ENCODE assay signal across 8 cellular contexts in the genomic region with DNA sequence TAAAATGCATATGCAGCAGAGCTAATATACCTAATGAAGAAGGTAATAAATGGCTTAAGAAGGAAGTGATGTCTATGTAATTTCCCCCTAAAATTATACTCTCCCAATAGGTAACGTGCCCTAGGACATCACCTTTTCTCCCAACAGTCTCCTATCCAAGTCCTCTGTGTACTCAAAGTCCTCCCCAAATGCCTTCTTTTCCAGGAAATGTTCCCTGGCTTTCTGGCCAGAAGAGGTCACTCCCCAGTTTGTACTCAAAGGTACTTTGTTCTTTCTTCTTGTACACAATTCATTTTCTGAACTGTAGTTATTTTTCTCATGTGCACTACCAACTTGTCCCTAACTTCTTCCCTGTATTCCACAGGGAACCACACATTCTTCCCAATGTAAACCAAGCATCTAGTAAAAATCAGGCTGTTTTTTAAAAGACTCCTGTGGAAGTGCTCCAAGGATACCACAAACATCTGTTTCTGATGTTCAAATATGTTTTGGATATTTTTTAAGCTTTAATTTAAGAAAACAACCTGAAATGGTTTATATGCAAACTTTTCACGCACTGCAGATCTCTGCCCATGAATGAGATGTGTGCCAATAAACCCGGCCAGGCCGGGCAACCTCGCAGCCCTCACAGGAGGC.
DNase-seq lines count a peak whose midpoint lies in the region; ATAC-seq and TF ChIP-seq lines count a peak whose summit lies in the region.

No MANE protein-coding gene starts in this region.

- peak overlapping the region; percentile 56 to 71 for H3K4me3 Mint-ChIP-seq in effector memory CD8-positive, alpha-beta T cell
- H3K4me3 Mint-ChIP-seq in natural killer cell treated with Interleukin-12 subunit alpha and Interleukin-12 subunit beta and Interleukin-15 and Interleukin-18, amount 100 ng/mL, for 72 hours: peak overlapping the region; percentile 73

- peak overlapping the region; percentile 79 for H3K27ac ChIP-seq in PC-9

- intact Hi-C loops in PC-9 (cut with micrococcal nuclease; ENCODE audit: unreplicated experiment): no loop called here

- H3K27ac Mint-ChIP-seq in effector memory CD8-positive, alpha-beta T cell: peak overlapping the region; percentile 82 to 94
- H3K27ac Mint-ChIP-seq in natural killer cell treated with Interleukin-12 subunit alpha and Interleukin-12 subunit beta and Interleukin-15 and Interleukin-18, amount 100 ng/mL, for 72 hours: peak overlapping the region; percentile 81 to 88

- peaks cover 55 to 62% of the 10 kb centered on the region in 2 donors for H3K4me1 Mint-ChIP-seq in effector memory CD8-positive, alpha-beta T cell (ENCODE audit: low read depth in 2 of 2)
- peaks cover 49 to 56% of the 10 kb centered on the region in 2 donors for H3K4me1 Mint-ChIP-seq in natural killer cell treated with Interleukin-12 subunit alpha and Interleukin-12 subunit beta and Interleukin-15 and Interleukin-18, amount 100 ng/mL, for 72 hours (ENCODE audit: low read depth in 2 of 2)

- peaks cover 86% of the 10 kb centered on the region for H3K36me3 Mint-ChIP-seq in effector memory CD8-positive, alpha-beta T cell (ENCODE audit: insufficient read depth)
- no peaks in the 10 kb centered on the region for H3K36me3 Mint-ChIP-seq in natural killer cell treated with Interleukin-12 subunit alpha and Interleukin-12 subunit beta and Interleukin-15 and Interleukin-18, amount 100 ng/mL, for 72 hours

- no peaks in the 10 kb centered on the region for H3K9me3 ChIP-seq in PC-9 (ENCODE audit: insufficient read depth, low read depth)

- no peak overlapping the region for H2AFZ ChIP-seq in PC-9

- POLR2A ChIA-PET in PC-9 (lab: Charles Lee; ENCODE audit: unreplicated experiment): interaction anchor here (0.7 to 1.0 kb wide), 2 partner anchors 83 to 93 kb away, joined by 3 to 5 read pairs; no protein-coding TSS in a partner anchor

- H3K79me2 ChIP-seq in PC-9 (ENCODE audit: low read depth): peaks cover 93% of the 10 kb centered on the region

- no TSS peak for BruUV-seq in PC-9 (replicated peaks; lab: Mats Ljungman, UMichigan)

- no peaks in the 10 kb centered on the region for H3K27me3 Mint-ChIP-seq in effector memory CD8-positive, alpha-beta T cell
- H3K27me3 Mint-ChIP-seq in natural killer cell treated with Interleukin-12 subunit alpha and Interleukin-12 subunit beta and Interleukin-15 and Interleukin-18, amount 100 ng/mL, for 72 hours: no peaks in the 10 kb centered on the region

- H3K27me3 ChIP-seq in PC-9 (ENCODE audit: insufficient read depth, low read depth): no peaks in the 10 kb centered on the region

- DNase-seq in AG09319 (ENCODE audit: extremely low read depth, low read depth) (no peak), PC-9 (no peak), NCI-H2171 treated with DMSO at 0.1 percent for 48 hours (lab: John Stamatoyannopoulos, UW) (no peak), DMS 273 (lab: John Stamatoyannopoulos, UW; ENCODE audit: unreplicated experiment) (no peak)
- no peak for DNase-seq in effector memory CD8-positive, alpha-beta T cell
- DNase-seq in natural killer cell treated with Interleukin-12 subunit alpha and Interleukin-12 subunit beta and Interleukin-15 and Interleukin-18, amount 100 ng/mL, for 72 hours (ENCODE audit: low spot score): no peak

- peaks cover 67% of the 10 kb centered on the region for H3K4me1 ChIP-seq in PC-9 (replicated peaks; ENCODE audit: insufficient read depth)

- H4K20me1 ChIP-seq in PC-9 (ENCODE audit: insufficient read depth): peaks cover 44% of the 10 kb centered on the region

- H3K4me3 ChIP-seq in PC-9: peak overlapping the region; percentile 13; the same call in 1 of the 2 replicates

- no peak for ATAC-seq in effector memory CD8-positive, alpha-beta T cell (replicated peaks)
- ATAC-seq in natural killer cell treated with Interleukin-12 subunit alpha and Interleukin-12 subunit beta and Interleukin-15 and Interleukin-18, amount 100 ng/mL, for 72 hours: no peak
- ATAC-seq in HG02970 (IDR thresholded peaks at IDR 0.05; ENCODE audit: low FRiP score, unreplicated experiment) (no peak), GM21786 (IDR thresholded peaks at IDR 0.05; ENCODE audit: unreplicated experiment) (no peak)

- H3K4me2 ChIP-seq in PC-9: peak overlapping the region; percentile 61

- CTCF ChIA-PET in PC-9 (lab: Charles Lee): interaction anchor here (0.7 to 1.5 kb wide), 4 partner anchors 14 to 110 kb away, joined by 3 to 8 read pairs (median 4); no protein-coding TSS in a partner anchor

- peaks cover 72% of the 10 kb centered on the region for H3F3A ChIP-seq in PC-9 (ENCODE audit: insufficient read depth, low read depth)

- TF ChIP-seq CTCF in AG09319 (IDR thresholded peaks at IDR 0.05; ENCODE audit: low read depth, low read length): peak; percentile 10
- no peak for TF ChIP-seq CTCF in PC-9 (conservative IDR thresholded peaks at IDR 0.05)

- H3K9me3 Mint-ChIP-seq in effector memory CD8-positive, alpha-beta T cell: no peaks in the 10 kb centered on the region
- no peaks in the 10 kb centered on the region for H3K9me3 Mint-ChIP-seq in natural killer cell treated with Interleukin-12 subunit alpha and Interleukin-12 subunit beta and Interleukin-15 and Interleukin-18, amount 100 ng/mL, for 72 hours

- H3K9me2 ChIP-seq in PC-9 (ENCODE audit: insufficient read depth): no peaks in the 10 kb centered on the region

- H3K36me3 ChIP-seq in PC-9 (ENCODE audit: low read depth): peaks cover 26% of the 10 kb centered on the region
